In the genomic region with DNA sequence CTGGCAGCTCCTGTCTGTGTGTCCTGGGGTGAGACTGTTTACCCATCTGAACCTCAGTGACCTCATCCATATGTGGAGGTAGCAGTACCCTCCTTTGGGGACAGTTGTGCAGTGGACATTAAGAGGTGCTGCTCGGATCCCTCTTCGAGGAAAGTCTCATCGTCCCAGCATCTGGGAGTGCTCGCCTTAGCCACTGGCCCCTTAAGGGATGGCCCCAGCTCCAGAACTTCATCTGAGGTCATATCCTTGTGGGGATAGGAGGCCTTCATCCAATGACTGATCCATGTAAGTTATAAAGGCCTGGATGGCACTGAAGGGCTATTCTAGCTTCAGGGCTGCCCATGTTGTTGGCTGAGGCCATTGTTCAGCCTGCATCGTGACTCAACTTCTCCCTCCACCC, we compare ENCODE assay signal across 14 cellular contexts.
"Had no signal": no experiment of that assay in that cellular context is flagged by ENCODE, and none has a peak within 500 bp of the region (broad histone marks: within the 10 kb centered on the region; RNA-seq: fewer than 3 reads in every experiment).

No MANE protein-coding gene starts in this region.

- H3K4me3 Mint-ChIP-seq: activated naive CD8-positive, alpha-beta T cell treated with anti-CD3 and anti-CD28 coated beads, Interleukin-2, amount 10 ng/mL, durations not matched to agents 7 days and 5 days; activated T-helper 1 cell treated with anti-CD3 and anti-CD28 coated beads, Interleukin-12 subunit alpha, Interleukin-12 subunit beta, Interleukin-2, Interleukin-4 antibody, amounts not matched to agents 30 ng/mL and 10 ng/mL and 1 ng/mL, durations not matched to agents 14 hours and 24 hours and 36 hours; immature natural killer cell; memory B cell; natural killer cell treated with Interleukin-12 subunit alpha and Interleukin-12 subunit beta and Interleukin-15 and Interleukin-18, amount 100 ng/mL, for 72 hours; stimulated activated naive CD8-positive, alpha-beta T cell treated with anti-CD3 and anti-CD28 coated beads, Interleukin-15, Interleukin-2, amounts not matched to agents 100 ng/mL and 50 ng/mL, for 24 hours had no signal

- H3K27me3 ChIP-seq: body of pancreas, testis had no signal

- ATAC-seq: body of pancreas had no signal

- H3K27ac Mint-ChIP-seq: activated naive CD8-positive, alpha-beta T cell treated with anti-CD3 and anti-CD28 coated beads, Interleukin-2, amount 10 ng/mL, durations not matched to agents 7 days and 5 days; activated T-helper 1 cell treated with anti-CD3 and anti-CD28 coated beads, Interleukin-12 subunit alpha, Interleukin-12 subunit beta, Interleukin-2, Interleukin-4 antibody, amounts not matched to agents 30 ng/mL and 10 ng/mL and 1 ng/mL, durations not matched to agents 14 hours and 24 hours and 36 hours; immature natural killer cell; memory B cell; natural killer cell treated with Interleukin-12 subunit alpha and Interleukin-12 subunit beta and Interleukin-15 and Interleukin-18, amount 100 ng/mL, for 72 hours; stimulated activated naive CD8-positive, alpha-beta T cell treated with anti-CD3 and anti-CD28 coated beads, Interleukin-15, Interleukin-2, amounts not matched to agents 100 ng/mL and 50 ng/mL, for 24 hours had no signal

- H3K4me3 ChIP-seq: body of pancreas, SK-N-MC, testis had no signal

- H3K9me3 ChIP-seq: body of pancreas, testis had no signal

- H3K36me3 Mint-ChIP-seq: activated naive CD8-positive, alpha-beta T cell treated with anti-CD3 and anti-CD28 coated beads, Interleukin-2, amount 10 ng/mL, durations not matched to agents 7 days and 5 days; immature natural killer cell; memory B cell; natural killer cell treated with Interleukin-12 subunit alpha and Interleukin-12 subunit beta and Interleukin-15 and Interleukin-18, amount 100 ng/mL, for 72 hours had no signal

- DNase-seq: activated CD4-positive, alpha-beta T cell treated with anti-CD3 and anti-CD28 coated beads, Interleukin-2, amount 50 U/mL, for 48 hours; activated naive CD4-positive, alpha-beta T cell; activated naive CD8-positive, alpha-beta T cell treated with anti-CD3 and anti-CD28 coated beads, Interleukin-2, amount 10 ng/mL, durations not matched to agents 7 days and 5 days; body of pancreas; central memory CD4-positive, alpha-beta T cell; immature natural killer cell; kidney glomerular epithelial cell; nucleus accumbens had no signal

- H3K9me3 Mint-ChIP-seq: activated naive CD8-positive, alpha-beta T cell treated with anti-CD3 and anti-CD28 coated beads, Interleukin-2, amount 10 ng/mL, durations not matched to agents 7 days and 5 days; activated T-helper 1 cell treated with anti-CD3 and anti-CD28 coated beads, Interleukin-12 subunit alpha, Interleukin-12 subunit beta, Interleukin-2, Interleukin-4 antibody, amounts not matched to agents 30 ng/mL and 10 ng/mL and 1 ng/mL, durations not matched to agents 14 hours and 24 hours and 36 hours; immature natural killer cell; natural killer cell treated with Interleukin-12 subunit alpha and Interleukin-12 subunit beta and Interleukin-15 and Interleukin-18, amount 100 ng/mL, for 72 hours had no signal

- H3K27ac ChIP-seq: body of pancreas, SK-N-MC had no signal

- H3K27me3 Mint-ChIP-seq: activated naive CD8-positive, alpha-beta T cell treated with anti-CD3 and anti-CD28 coated beads, Interleukin-2, amount 10 ng/mL, durations not matched to agents 7 days and 5 days had no signal

- H3K4me1 Mint-ChIP-seq: activated naive CD8-positive, alpha-beta T cell treated with anti-CD3 and anti-CD28 coated beads, Interleukin-2, amount 10 ng/mL, durations not matched to agents 7 days and 5 days; immature natural killer cell; memory B cell had no signal

- H3K4me1 ChIP-seq: body of pancreas, testis had no signal
